Comparison of ENCODE assay signal across 8 cellular contexts in the genomic region with DNA sequence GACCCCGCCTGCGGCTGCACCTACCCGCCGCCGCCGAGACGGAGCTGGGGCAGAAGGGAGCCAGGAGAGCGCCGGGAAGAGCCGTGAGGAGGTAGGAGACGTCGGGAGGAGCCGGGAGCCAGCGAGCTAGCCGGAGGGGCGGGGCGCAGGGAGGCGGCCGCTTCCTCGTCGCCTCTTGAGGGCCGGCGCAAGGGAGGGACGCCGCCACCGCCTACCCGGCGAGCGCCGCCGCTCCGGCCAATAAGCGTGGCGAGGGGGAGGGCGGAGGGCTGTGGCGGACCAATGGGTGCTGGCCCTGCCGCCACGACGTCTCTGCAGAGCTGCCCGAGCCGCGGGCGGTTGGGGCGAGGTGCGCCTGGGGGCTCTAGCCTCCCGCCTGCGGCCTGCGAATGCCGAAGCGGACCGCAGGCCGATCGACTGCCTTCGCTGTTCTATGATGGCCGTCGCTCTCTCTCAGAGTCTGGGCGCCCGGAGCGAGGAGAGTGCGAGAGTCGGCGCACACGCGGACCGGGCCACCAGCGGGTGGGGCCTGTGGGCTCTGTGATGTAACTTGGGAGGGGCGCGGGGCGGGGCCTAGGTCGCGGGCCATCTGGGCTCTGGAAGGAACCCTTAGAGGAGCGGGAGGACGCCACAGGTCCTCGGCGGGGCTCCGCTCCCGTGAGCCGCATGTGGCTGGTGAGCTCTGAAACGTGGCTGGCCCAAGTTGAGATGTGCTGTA.
DNase-seq lines count a peak whose midpoint lies in the region; ATAC-seq and TF ChIP-seq lines count a peak whose summit lies in the region.

No MANE protein-coding gene starts in this region.

- POLR2A ChIA-PET in GM10248 (lab: Yijun Ruan, JAX): interaction anchor here (0.6 to 1.6 kb wide), 4 partner anchors 9 to 1390 kb away, joined by 3 to 5 read pairs (median 4); no protein-coding TSS in a partner anchor

- H3K4me1 Mint-ChIP-seq in activated naive CD8-positive, alpha-beta T cell treated with anti-CD3 and anti-CD28 coated beads for 36 hours: peaks cover 34% of the 10 kb centered on the region
- peaks cover 37% of the 10 kb centered on the region for H3K4me1 Mint-ChIP-seq in osteocyte (ENCODE audit: unreplicated experiment)

- H3K27ac ChIP-seq in thymus (ENCODE audit: low read depth): peak overlapping the region; percentile 90

- under 1% methylated on average over 79 of the region's 79 CpGs for WGBS in thymus

- intact Hi-C loops in head of caudate nucleus (cut with DNase I): loop anchor here (5.0 to 10.0 kb wide), 2 partner anchors 52 to 94 kb away; no protein-coding TSS in a partner anchor

- TF ChIP-seq CTCF in GM10248 (IDR thresholded peaks at IDR 0.05; ENCODE audit: control extremely low read depth, extremely low read depth, low read depth, missing control alignments) (no peak), osteocyte (IDR thresholded peaks at IDR 0.05) (no peak)

- no peaks in the 10 kb centered on the region for H3K27me3 Mint-ChIP-seq in activated naive CD8-positive, alpha-beta T cell treated with anti-CD3 and anti-CD28 coated beads for 36 hours
- H3K27me3 Mint-ChIP-seq in osteocyte (ENCODE audit: unreplicated experiment): no peaks in the 10 kb centered on the region

- no peaks in the 10 kb centered on the region for H3K9me3 ChIP-seq in thymus (ENCODE audit: control insufficient read depth)

- H3K4me3 Mint-ChIP-seq in activated naive CD8-positive, alpha-beta T cell treated with anti-CD3 and anti-CD28 coated beads for 36 hours: peak overlapping the region; percentile 98
- peak overlapping the region; percentile 96 for H3K4me3 Mint-ChIP-seq in osteocyte (ENCODE audit: unreplicated experiment)

- H3K9me3 Mint-ChIP-seq in activated naive CD8-positive, alpha-beta T cell treated with anti-CD3 and anti-CD28 coated beads for 36 hours: no peaks in the 10 kb centered on the region
- H3K9me3 Mint-ChIP-seq in osteocyte (ENCODE audit: unreplicated experiment): no peaks in the 10 kb centered on the region

- peaks cover 11% of the 10 kb centered on the region for H3K36me3 Mint-ChIP-seq in activated naive CD8-positive, alpha-beta T cell treated with anti-CD3 and anti-CD28 coated beads for 36 hours
- peaks cover 4% of the 10 kb centered on the region for H3K36me3 Mint-ChIP-seq in osteocyte (ENCODE audit: unreplicated experiment)

- H3K36me3 ChIP-seq in thymus (ENCODE audit: control insufficient read depth, insufficient read depth): no peaks in the 10 kb centered on the region

- CTCF ChIA-PET in GM10248 (lab: Yijun Ruan, JAX): interaction anchor here (0.8 to 1.5 kb wide), 9 partner anchors 9 to 347 kb away, joined by 3 to 7 read pairs (median 3); no protein-coding TSS in a partner anchor

- ATAC-seq in HG02610 (IDR thresholded peaks at IDR 0.05; ENCODE audit: unreplicated experiment): peak; percentile 97
- ATAC-seq in SK-N-SH treated with all-trans-retinoic acid at 6 μM for 48 hours: peak; percentile 95

- H3K27me3 ChIP-seq in thymus (ENCODE audit: control insufficient read depth, insufficient read depth): no peaks in the 10 kb centered on the region

- H3K4me3 ChIP-seq in thymus (ENCODE audit: low read length): peak overlapping the region; percentile 66

- H3K4me1 ChIP-seq in thymus (ENCODE audit: control insufficient read depth, insufficient read depth, low read length): peaks cover 8% of the 10 kb centered on the region

- peak; percentile 98 for DNase-seq in GM10248 (ENCODE audit: extremely low spot score)
- peak; percentile 93 for DNase-seq in NCI-H1092 treated with DMSO at 0.1 percent for 48 hours (lab: John Stamatoyannopoulos, UW)
- DNase-seq in activated naive CD8-positive, alpha-beta T cell treated with anti-CD3 and anti-CD28 coated beads for 36 hours: peak; percentile 98
- peak; percentile 90 to 98 (median 96) for DNase-seq in head of caudate nucleus
- peak; percentile 99 for DNase-seq in osteocyte (ENCODE audit: extremely low spot score, unreplicated experiment)

- peak overlapping the region; percentile 98 for H3K27ac Mint-ChIP-seq in activated naive CD8-positive, alpha-beta T cell treated with anti-CD3 and anti-CD28 coated beads for 36 hours
- H3K27ac Mint-ChIP-seq in osteocyte (ENCODE audit: unreplicated experiment): peak overlapping the region; percentile 97

TF ChIP-seq in SK-N-SH treated with all-trans-retinoic acid at 6 μM for 48 hours, 23 proteins besides CTCF, POLR2A, EP300 and RAD21:
- TF ChIP-seq TCF4 (CRISPR knock-in tag; IDR thresholded peaks at IDR 0.05; ENCODE audit: borderline replicate concordance) (peak; percentile 27; the same call in 1 of the 2 replicates), ZNF70 (CRISPR knock-in tag; IDR thresholded peaks at IDR 0.05) (no peak), ZFP30 (CRISPR knock-in tag; IDR thresholded peaks at IDR 0.05) (no peak)
- TF ChIP-seq, protein P1, sequence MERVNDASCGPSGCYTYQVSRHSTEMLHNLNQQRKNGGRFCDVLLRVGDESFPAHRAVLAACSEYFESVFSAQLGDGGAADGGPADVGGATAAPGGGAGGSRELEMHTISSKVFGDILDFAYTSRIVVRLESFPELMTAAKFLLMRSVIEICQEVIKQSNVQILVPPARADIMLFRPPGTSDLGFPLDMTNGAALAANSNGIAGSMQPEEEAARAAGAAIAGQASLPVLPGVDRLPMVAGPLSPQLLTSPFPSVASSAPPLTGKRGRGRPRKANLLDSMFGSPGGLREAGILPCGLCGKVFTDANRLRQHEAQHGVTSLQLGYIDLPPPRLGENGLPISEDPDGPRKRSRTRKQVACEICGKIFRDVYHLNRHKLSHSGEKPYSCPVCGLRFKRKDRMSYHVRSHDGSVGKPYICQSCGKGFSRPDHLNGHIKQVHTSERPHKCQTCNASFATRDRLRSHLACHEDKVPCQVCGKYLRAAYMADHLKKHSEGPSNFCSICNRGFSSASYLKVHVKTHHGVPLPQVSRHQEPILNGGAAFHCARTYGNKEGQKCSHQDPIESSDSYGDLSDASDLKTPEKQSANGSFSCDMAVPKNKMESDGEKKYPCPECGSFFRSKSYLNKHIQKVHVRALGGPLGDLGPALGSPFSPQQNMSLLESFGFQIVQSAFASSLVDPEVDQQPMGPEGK (CRISPR knock-in tag; IDR thresholded peaks at IDR 0.05; ENCODE audit: borderline replicate concordance): peak; percentile 60; the same call in 1 of the 2 replicates
- TF ChIP-seq, protein P2, sequence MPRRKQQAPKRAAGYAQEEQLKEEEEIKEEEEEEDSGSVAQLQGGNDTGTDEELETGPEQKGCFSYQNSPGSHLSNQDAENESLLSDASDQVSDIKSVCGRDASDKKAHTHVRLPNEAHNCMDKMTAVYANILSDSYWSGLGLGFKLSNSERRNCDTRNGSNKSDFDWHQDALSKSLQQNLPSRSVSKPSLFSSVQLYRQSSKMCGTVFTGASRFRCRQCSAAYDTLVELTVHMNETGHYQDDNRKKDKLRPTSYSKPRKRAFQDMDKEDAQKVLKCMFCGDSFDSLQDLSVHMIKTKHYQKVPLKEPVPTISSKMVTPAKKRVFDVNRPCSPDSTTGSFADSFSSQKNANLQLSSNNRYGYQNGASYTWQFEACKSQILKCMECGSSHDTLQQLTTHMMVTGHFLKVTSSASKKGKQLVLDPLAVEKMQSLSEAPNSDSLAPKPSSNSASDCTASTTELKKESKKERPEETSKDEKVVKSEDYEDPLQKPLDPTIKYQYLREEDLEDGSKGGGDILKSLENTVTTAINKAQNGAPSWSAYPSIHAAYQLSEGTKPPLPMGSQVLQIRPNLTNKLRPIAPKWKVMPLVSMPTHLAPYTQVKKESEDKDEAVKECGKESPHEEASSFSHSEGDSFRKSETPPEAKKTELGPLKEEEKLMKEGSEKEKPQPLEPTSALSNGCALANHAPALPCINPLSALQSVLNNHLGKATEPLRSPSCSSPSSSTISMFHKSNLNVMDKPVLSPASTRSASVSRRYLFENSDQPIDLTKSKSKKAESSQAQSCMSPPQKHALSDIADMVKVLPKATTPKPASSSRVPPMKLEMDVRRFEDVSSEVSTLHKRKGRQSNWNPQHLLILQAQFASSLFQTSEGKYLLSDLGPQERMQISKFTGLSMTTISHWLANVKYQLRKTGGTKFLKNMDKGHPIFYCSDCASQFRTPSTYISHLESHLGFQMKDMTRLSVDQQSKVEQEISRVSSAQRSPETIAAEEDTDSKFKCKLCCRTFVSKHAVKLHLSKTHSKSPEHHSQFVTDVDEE (CRISPR knock-in tag; IDR thresholded peaks at IDR 0.05): peak; percentile 50; the same call in 1 of the 2 replicates

Comparison
In these comparisons a context has a peak if more than half of its experiments do, and no peak if none do; other contexts are left out.
1. Peak in every context shown above with its lines: DNase-seq, ATAC-seq, H3K4me3 ChIP-seq and H3K27ac ChIP-seq.